22 cellular contexts compared by ENCODE assay signal in the genomic region with DNA sequence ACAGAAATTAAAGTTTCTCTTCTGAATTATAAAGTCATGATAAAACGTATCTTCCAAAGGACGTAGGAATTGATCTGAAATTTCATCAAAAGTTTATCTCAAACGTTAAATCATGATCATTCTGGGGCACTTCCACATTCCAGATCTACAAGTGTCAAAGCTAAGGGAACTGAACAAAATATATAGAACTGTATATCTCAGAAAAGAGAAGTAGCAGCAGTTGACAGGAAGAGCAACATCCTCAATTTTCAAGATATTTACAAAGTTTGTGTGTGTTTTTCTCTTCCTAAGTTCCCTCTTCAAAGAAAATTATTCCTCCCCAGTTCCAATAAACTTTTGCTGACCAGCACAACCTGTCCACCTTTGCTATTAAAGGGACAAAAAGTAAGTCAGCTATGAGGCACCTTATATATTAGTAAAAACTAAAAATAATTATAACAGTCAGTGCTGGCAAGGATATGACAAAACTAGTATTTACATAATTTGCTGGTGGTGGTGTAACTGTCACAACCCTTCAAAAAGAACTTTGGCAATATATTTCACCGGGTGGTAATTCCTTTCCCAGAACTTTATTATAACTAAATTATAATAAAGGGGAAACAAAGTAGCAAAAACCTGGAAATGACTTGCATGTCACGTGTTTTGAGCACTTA. TPM values are rescaled to one million over a fixed set of nuclear protein-coding genes. Genes with fewer than 3 reads are reported as not detected.
DNase-seq lines count a peak whose midpoint lies in the region; ATAC-seq and TF ChIP-seq lines count a peak whose summit lies in the region.
"Had no signal": no experiment of that assay in that cellular context is flagged by ENCODE, and none has a peak within 500 bp of the region (broad histone marks: within the 10 kb centered on the region; RNA-seq: fewer than 3 reads in every experiment).

No MANE protein-coding gene starts in this region.

- H3K27me3 Mint-ChIP-seq in T-helper 17 cell = peaks cover 17% of the 10 kb centered on the region
- H3K27me3 Mint-ChIP-seq: activated B cell treated with CpG ODN at 0.5 μM for 24 hours had no signal

- H3K9ac ChIP-seq in OCI-LY3 (ENCODE audit: low read length) = no peak overlapping the region

- peaks cover 7% of the 10 kb centered on the region; the same call in 1 of the 2 replicates for H3K27me3 ChIP-seq in OCI-LY3 (ENCODE audit: low read depth, low read length)
- H3K27me3 ChIP-seq in esophagus squamous epithelium = no peaks in the 10 kb centered on the region
- no peaks in the 10 kb centered on the region for H3K27me3 ChIP-seq in upper lobe of left lung
- H3K27me3 ChIP-seq in dorsolateral prefrontal cortex = no peaks in the 10 kb centered on the region
- H3K27me3 ChIP-seq: BE2C, Peyer's patch, testis had no signal

- peak; percentile 66 for DNase-seq in KBM-7
- DNase-seq in esophagus squamous epithelium (lab: John Stamatoyannopoulos, UW) = no peak
- no peak for DNase-seq in upper lobe of left lung
- DNase-seq in T-helper 17 cell = no peak
- DNase-seq in dorsolateral prefrontal cortex = no peak
- no peak for DNase-seq in NCI-H1092 treated with DMSO at 0.1 percent for 48 hours (lab: John Stamatoyannopoulos, UW)
- DNase-seq: activated B cell treated with CpG ODN at 0.5 μM for 24 hours; activated CD8-positive, alpha-beta T cell treated with anti-CD3 and anti-CD28 coated beads, Interleukin-2, amount 10 ng/mL, durations not matched to agents 7 days and 5 days; activated naive CD8-positive, alpha-beta T cell treated with anti-CD3 and anti-CD28 coated beads, Interleukin-2, amount 10 ng/mL, durations not matched to agents 7 days and 5 days; activated T-cell treated with anti-CD3 and anti-CD28 coated beads, Interleukin-2, amount 50 U/mL, for 48 hours; BE2C; H7; NCI-H2081 treated with DMSO at 0.1 percent for 48 hours; NCI-H526 treated with DMSO at 0.1 percent for 48 hours; Peyer's patch; testis had no signal

- ATAC-seq in upper lobe of left lung (ENCODE audit: low FRiP score in 2 of 2) (peak in 1 of 2 donors; percentile 66), T-helper 17 cell (no peak)
- ATAC-seq: activated CD8-positive, alpha-beta T cell treated with anti-CD3 and anti-CD28 coated beads, Interleukin-2, amount 10 ng/mL, durations not matched to agents 7 days and 5 days had no signal

- H3K79me2 ChIP-seq in OCI-LY3 (ENCODE audit: low read length) = no peaks in the 10 kb centered on the region

- 57 to 69% methylated on average over 5 of the region's 5 CpGs for whole genome bisulfite sequencing in esophagus squamous epithelium, 2 donors
- WGBS in upper lobe of left lung, 2 donors = 58 to 64% methylated on average over 5 of the region's 5 CpGs

- H3K36me3 Mint-ChIP-seq in T-helper 17 cell (ENCODE audit: low read depth) = no peaks in the 10 kb centered on the region
- H3K36me3 Mint-ChIP-seq: activated naive CD8-positive, alpha-beta T cell treated with anti-CD3 and anti-CD28 coated beads, Interleukin-2, amount 10 ng/mL, durations not matched to agents 7 days and 5 days; brain had no signal

- H4K20me1 ChIP-seq in OCI-LY3 (ENCODE audit: insufficient read depth, low read length) = no peaks in the 10 kb centered on the region

- H3K4me1 ChIP-seq in OCI-LY3 (ENCODE audit: low read length) = peaks cover 32% of the 10 kb centered on the region
- H3K4me1 ChIP-seq in esophagus squamous epithelium = peaks cover 0 to 47% (median 10%) of the 10 kb centered on the region in 3 donors
- peaks cover 0 to 7% (median 2%) of the 10 kb centered on the region in 4 donors for H3K4me1 ChIP-seq in upper lobe of left lung
- H3K4me1 ChIP-seq: BE2C, Peyer's patch, prostate gland had no signal

- TF ChIP-seq POLR2A in esophagus squamous epithelium (IDR thresholded peaks at IDR 0.05) (no peak), upper lobe of left lung (IDR thresholded peaks at IDR 0.05) (no peak)

- in situ Hi-C loops in KBM-7 (cut with MboI; ENCODE audit: low pct_unique_long_range_greater_than_20kb, low sequenced_read_pairs) = no loop called here

- TF ChIP-seq EP300 in upper lobe of left lung (IDR thresholded peaks at IDR 0.05) = no peak

- TF ChIP-seq CTCF in OCI-LY3 (IDR thresholded peaks at IDR 0.05; ENCODE audit: low read depth, low read length) = no peak
- TF ChIP-seq CTCF in esophagus squamous epithelium (IDR thresholded peaks at IDR 0.05) = no peak
- no peak for TF ChIP-seq CTCF in upper lobe of left lung (IDR thresholded peaks at IDR 0.05)
- TF ChIP-seq CTCF in dorsolateral prefrontal cortex (IDR thresholded peaks at IDR 0.05 in 54 of 56, conservative IDR thresholded peaks at IDR 0.05 in 2 of 56; ENCODE audit: low read depth in 1 of 56, partially characterized antibody in 56 of 56) = no peak

- H3K9me3 ChIP-seq in OCI-LY3 (ENCODE audit: insufficient read depth, low read length) = no peaks in the 10 kb centered on the region
- H3K9me3 ChIP-seq in esophagus squamous epithelium = no peaks in the 10 kb centered on the region
- H3K9me3 ChIP-seq in upper lobe of left lung = no peaks in the 10 kb centered on the region
- H3K9me3 ChIP-seq in T-helper 17 cell (ENCODE audit: control insufficient read depth, low read length, poor library complexity, severe bottlenecking) = no peaks in the 10 kb centered on the region
- H3K9me3 ChIP-seq: BE2C, Peyer's patch, prostate gland, testis had no signal

- no peak overlapping the region for H2AFZ ChIP-seq in OCI-LY3 (ENCODE audit: low read depth, low read length)

- H3K27ac ChIP-seq in OCI-LY3 (ENCODE audit: low read length) (0 out of 2 replicates have a peak overlapping the region, but pooled peaks have one; percentile 30), esophagus squamous epithelium (peak overlapping the region in 3 of 4 donors; percentile 23 to 82 (median 58)), upper lobe of left lung (peak overlapping the region; percentile 34 to 80 (median 65)), dorsolateral prefrontal cortex (peak overlapping the region in 22 of 59 donors; percentile 4 to 63 (median 36))
- H3K27ac ChIP-seq: prostate gland, testis had no signal

- peak overlapping the region; percentile 74 for H3K4me2 ChIP-seq in OCI-LY3 (ENCODE audit: low read length)

- H3K36me3 ChIP-seq in OCI-LY3 (replicated peaks; ENCODE audit: low read depth, low read length) (no peaks in the 10 kb centered on the region), esophagus squamous epithelium (no peaks in the 10 kb centered on the region), upper lobe of left lung (no peaks in the 10 kb centered on the region)
- H3K36me3 ChIP-seq: BE2C, Peyer's patch, prostate gland had no signal

- no peak overlapping the region for H3K4me3 Mint-ChIP-seq in T-helper 17 cell
- H3K4me3 Mint-ChIP-seq: activated B cell treated with CpG ODN at 0.5 μM for 24 hours; activated CD8-positive, alpha-beta T cell treated with anti-CD3 and anti-CD28 coated beads, Interleukin-2, amount 10 ng/mL, durations not matched to agents 7 days and 5 days; activated naive CD8-positive, alpha-beta T cell treated with anti-CD3 and anti-CD28 coated beads, Interleukin-2, amount 10 ng/mL, durations not matched to agents 7 days and 5 days; brain; nephron had no signal

- H3K4me3 ChIP-seq in OCI-LY3 (ENCODE audit: low read length) (no peak overlapping the region), esophagus squamous epithelium (no peak overlapping the region), upper lobe of left lung (no peak overlapping the region), dorsolateral prefrontal cortex (peak overlapping the region in 21 of 59 donors; percentile 2 to 53 (median 23))
- H3K4me3 ChIP-seq: coronary artery, lung, Peyer's patch, prostate gland, testis had no signal

- intact Hi-C loops in esophagus squamous epithelium (cut with DNase I) (no loop called here), dorsolateral prefrontal cortex (cut with DNase I) (no loop called here)

- no peak overlapping the region for H3K27ac Mint-ChIP-seq in T-helper 17 cell
- H3K27ac Mint-ChIP-seq: activated CD8-positive, alpha-beta T cell treated with anti-CD3 and anti-CD28 coated beads, Interleukin-2, amount 10 ng/mL, durations not matched to agents 7 days and 5 days; activated naive CD8-positive, alpha-beta T cell treated with anti-CD3 and anti-CD28 coated beads, Interleukin-2, amount 10 ng/mL, durations not matched to agents 7 days and 5 days; brain; nephron had no signal

- peaks cover 5% of the 10 kb centered on the region for H3K4me1 Mint-ChIP-seq in T-helper 17 cell
- H3K4me1 Mint-ChIP-seq: brain, nephron had no signal

RNA-seq across cellular contexts. Expression of a gene that starts 38.5 kb away (rescaled TPM):
- total RNA-seq in esophagus squamous epithelium (10 to 100 TPM; 13.8 to 21.9 (median 15.8) TPM), upper lobe of left lung (10 to 100 TPM; 15.9 to 23.4 (median 22.0) TPM), T-helper 17 cell (10 to 100 TPM; 12.5 to 13.8 TPM), dorsolateral prefrontal cortex (10 to 100 TPM; 16.8 to 32.3 (median 23.9) TPM)

RNA-seq across cellular contexts. Expression of a gene that starts 49.6 kb away (rescaled TPM):
- total RNA-seq in esophagus squamous epithelium = 10 to 100 TPM in 1 of 4 donors, 1 to 10 TPM in 3; 2.7 to 12.8 (median 8.9) TPM
- total RNA-seq in upper lobe of left lung = 10 to 100 TPM; 10.5 to 42.3 (median 22.0) TPM
- total RNA-seq in T-helper 17 cell = 1 to 10 TPM; 2.4 to 2.9 TPM
- 1 to 10 TPM in 118 of 120 experiments, under 1 TPM in 2; 0.76 to 9.2 (median 3.8) TPM for total RNA-seq in dorsolateral prefrontal cortex
